In the genomic region with DNA sequence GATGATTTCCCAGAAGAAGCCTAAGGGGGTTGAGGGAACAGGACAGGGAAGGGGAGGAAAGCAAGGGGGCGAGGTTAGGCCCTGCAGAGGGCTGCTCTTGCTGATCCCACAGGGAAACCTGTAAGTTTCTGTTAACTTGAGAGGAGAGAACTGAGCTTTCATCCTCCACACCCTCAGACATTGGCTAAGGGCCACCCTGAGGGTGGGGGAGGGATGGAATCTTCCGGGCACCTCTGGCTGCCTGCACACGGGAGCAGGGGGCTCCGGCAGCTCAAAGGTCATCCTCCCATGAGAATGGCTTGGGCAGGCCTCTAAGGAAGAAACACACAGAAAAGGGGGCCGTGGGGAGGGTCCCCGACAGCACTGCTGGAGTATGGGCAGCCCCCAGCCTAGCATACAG, we compare ENCODE assay signal across 25 cellular contexts.
DNase-seq lines count a peak whose midpoint lies in the region; ATAC-seq and TF ChIP-seq lines count a peak whose summit lies in the region.
"Had no signal": no experiment of that assay in that cellular context is flagged by ENCODE, and none has a peak within 500 bp of the region (broad histone marks: within the 10 kb centered on the region; RNA-seq: fewer than 3 reads in every experiment).

No MANE protein-coding gene starts in this region.

- TF ChIP-seq EP300 in gastroesophageal sphincter (IDR thresholded peaks at IDR 0.05) (no peak), sigmoid colon (IDR thresholded peaks at IDR 0.05) (no peak)

- peaks cover 27% of the 10 kb centered on the region for H3K4me1 ChIP-seq in NT2/D1 (ENCODE audit: insufficient read depth, insufficient read length)
- H3K4me1 ChIP-seq in gastroesophageal sphincter, result peaks cover 13 to 68% (median 14%) of the 10 kb centered on the region in 3 donors
- H3K4me1 ChIP-seq in sigmoid colon, result peaks cover 0 to 50% (median 38%) of the 10 kb centered on the region in 4 donors

- peak overlapping the region; percentile 81 to 86 (median 85) for H3K27ac ChIP-seq in gastroesophageal sphincter
- H3K27ac ChIP-seq in sigmoid colon, result peak overlapping the region; percentile 76 to 85 (median 82)
- H3K27ac ChIP-seq: neutrophil, SJCRH30, thoracic aorta had no signal

- peak overlapping the region; percentile 45 for H3K9ac ChIP-seq in NT2/D1 (ENCODE audit: insufficient read length, low read depth)

- TF ChIP-seq POLR2A in gastroesophageal sphincter (IDR thresholded peaks at IDR 0.05) (no peak), sigmoid colon (IDR thresholded peaks at IDR 0.05) (no peak)

- no peak for ATAC-seq in gastroesophageal sphincter
- ATAC-seq: HCT116; Panc1; stimulated activated naive B cell treated with anti-CD40 and anti-IgM and Interleukin-4, amounts not matched to agents 10 μg/mL and 1 μg/mL and 100 μg/mL, for 72 hours had no signal

- intact Hi-C loops in sigmoid colon (cut with DNase I), result no loop called here

- H3K9me3 ChIP-seq in NT2/D1 (ENCODE audit: insufficient read depth, low read length) (peaks cover 17% of the 10 kb centered on the region), gastroesophageal sphincter (no peaks in the 10 kb centered on the region), sigmoid colon (no peaks in the 10 kb centered on the region)
- H3K9me3 ChIP-seq: adrenal gland, neutrophil, SJCRH30, thoracic aorta had no signal

- TF ChIP-seq CTCF in gastroesophageal sphincter (IDR thresholded peaks at IDR 0.05) (no peak), sigmoid colon (IDR thresholded peaks at IDR 0.05) (no peak)

- H3K36me3 ChIP-seq in NT2/D1 (ENCODE audit: insufficient read depth, insufficient read length, low read length) (peaks cover 5% of the 10 kb centered on the region), gastroesophageal sphincter (no peaks in the 10 kb centered on the region), sigmoid colon (no peaks in the 10 kb centered on the region)
- H3K36me3 ChIP-seq: adrenal gland, neutrophil, SJCRH30, thoracic aorta had no signal

- 60% methylated on average over 1 of the region's 6 CpGs; no CpG with 5 or more reads in 1 of the 2 donors for WGBS in gastroesophageal sphincter (ENCODE audit: low coverage in 1 of 2), 2 donors
- 67 to 77% methylated on average over 6 of the region's 6 CpGs for WGBS in sigmoid colon, 2 donors

- H3K4me3 ChIP-seq in NT2/D1 (ENCODE audit: insufficient read length, low read depth) (no peak overlapping the region), gastroesophageal sphincter (no peak overlapping the region), sigmoid colon (no peak overlapping the region)
- H3K4me3 ChIP-seq: adrenal gland, SJCRH30, thoracic aorta had no signal

- DNase-seq in NT2/D1 (ENCODE audit: low read depth, low spot score), result no peak
- DNase-seq in mesenteric fat pad (ENCODE audit: low spot score), result peak; percentile 30
- no peak for DNase-seq in sigmoid colon
- DNase-seq in medulla oblongata (ENCODE audit: extremely low spot score), result no peak
- no peak for DNase-seq in H4 (ENCODE audit: low spot score)
- DNase-seq in hepatic stellate cell (ENCODE audit: low spot score), result no peak
- no peak for DNase-seq in AG20443 (ENCODE audit: low spot score)
- DNase-seq: activated CD4-positive, alpha-beta T cell treated with anti-CD3 and anti-CD28 coated beads for 1 hour; activated naive CD4-positive, alpha-beta T cell treated with Interleukin-2 at 50 U/mL for 16 hours; activated T-cell treated with anti-CD3 and anti-CD28 coated beads, Interleukin-2, amount 50 U/mL, for 24 hours; EL; Kasumi-1; NCI-H1694; NCI-H2171; NCI-H524 treated with DMSO at 0.1 percent for 48 hours; NK-92 treated with Interleukin-12 subunit alpha and Interleukin-12 subunit beta, amount 100 ng/mL, for 24 hours; SJCRH30; stimulated activated CD4-positive, alpha-beta T cell treated with anti-CD3 and anti-CD28 coated beads, Interleukin-4, amount 100 ng/mL, for 24 hours; stimulated activated naive B cell treated with anti-CD40 and anti-IgM and Interleukin-4, amounts not matched to agents 10 μg/mL and 1 μg/mL and 100 μg/mL, for 72 hours had no signal

- H3K27me3 ChIP-seq in NT2/D1 (ENCODE audit: insufficient read depth, insufficient read length), result no peaks in the 10 kb centered on the region
- no peaks in the 10 kb centered on the region for H3K27me3 ChIP-seq in gastroesophageal sphincter
- H3K27me3 ChIP-seq in sigmoid colon, result no peaks in the 10 kb centered on the region
- H3K27me3 ChIP-seq: adrenal gland, SJCRH30 had no signal
